25 cellular contexts compared by ENCODE assay signal in genomic region chr19:29565171-29565570, GRCh38. TPM values are rescaled to one million over a fixed set of nuclear protein-coding genes. Genes with fewer than 3 reads are reported as not detected.
"Had no signal": no experiment of that assay in that cellular context is flagged by ENCODE, and none has a peak within 500 bp of the region (broad histone marks: within the 10 kb centered on the region; RNA-seq: fewer than 3 reads in every experiment).

No MANE protein-coding gene starts in this region.

- DNase-seq: activated B cell treated with CpG ODN at 0.5 μM for 24 hours; activated CD4-positive, alpha-beta memory T cell treated with anti-CD3 and anti-CD28 coated beads, Interleukin-2, amount 10 ng/mL, durations not matched to agents 7 days and 5 days; activated CD4-positive, alpha-beta T cell treated with anti-CD3 and anti-CD28 coated beads for 1 hour; activated CD4-positive, alpha-beta T cell treated with anti-CD3 and anti-CD28 coated beads, Interleukin-2, amount 50 U/mL, for 1 hour; activated CD8-positive, alpha-beta memory T cell treated with anti-CD3 and anti-CD28 coated beads, Interleukin-2, amount 10 ng/mL, durations not matched to agents 7 days and 5 days; activated naive CD4-positive, alpha-beta T cell treated with anti-CD3 and anti-CD28 coated beads, Interleukin-2, amount 50 U/mL, for 16 hours; activated naive CD8-positive, alpha-beta T cell treated with anti-CD3 and anti-CD28 coated beads, Interleukin-2, amount 10 ng/mL, durations not matched to agents 7 days and 5 days; activated T-cell treated with anti-CD3 and anti-CD28 coated beads, Interleukin-2, amount 50 U/mL, for 72 hours; adrenal gland; anterior cingulate cortex; MG63; MV-4-11; NCI-H1092 treated with DMSO at 0.1 percent for 48 hours; NCI-H1694 treated with DMSO at 0.1 percent for 48 hours; NCI-H2029 treated with DMSO at 0.1 percent for 48 hours; NCI-H510A; NCI-H526 treated with DMSO at 0.1 percent for 48 hours; NCI-H82; SIG-M5; T-cell; T-helper 2 cell; T1000 had no signal

- H3K4me1 Mint-ChIP-seq: activated B cell treated with CpG ODN at 0.5 μM for 24 hours; activated naive CD8-positive, alpha-beta T cell treated with anti-CD3 and anti-CD28 coated beads, Interleukin-2, amount 10 ng/mL, durations not matched to agents 7 days and 5 days; T-cell had no signal

- H3K4me1 ChIP-seq: adrenal gland had no signal

- H3K27me3 ChIP-seq: adrenal gland had no signal

- H3K4me3 ChIP-seq: adrenal gland, MG63 had no signal

- H3K36me3 Mint-ChIP-seq: activated CD8-positive, alpha-beta memory T cell treated with anti-CD3 and anti-CD28 coated beads, Interleukin-2, amount 10 ng/mL, durations not matched to agents 7 days and 5 days; activated naive CD8-positive, alpha-beta T cell treated with anti-CD3 and anti-CD28 coated beads, Interleukin-2, amount 10 ng/mL, durations not matched to agents 7 days and 5 days; T-cell had no signal

- H3K9me3 Mint-ChIP-seq: activated B cell treated with CpG ODN at 0.5 μM for 24 hours; activated naive CD8-positive, alpha-beta T cell treated with anti-CD3 and anti-CD28 coated beads, Interleukin-2, amount 10 ng/mL, durations not matched to agents 7 days and 5 days had no signal

- H3K36me3 ChIP-seq: adrenal gland, MG63 had no signal

- H3K27ac Mint-ChIP-seq: activated B cell treated with CpG ODN at 0.5 μM for 24 hours; activated CD4-positive, alpha-beta memory T cell treated with anti-CD3 and anti-CD28 coated beads, Interleukin-2, amount 10 ng/mL, durations not matched to agents 7 days and 5 days; activated CD8-positive, alpha-beta memory T cell treated with anti-CD3 and anti-CD28 coated beads, Interleukin-2, amount 10 ng/mL, durations not matched to agents 7 days and 5 days; activated naive CD8-positive, alpha-beta T cell treated with anti-CD3 and anti-CD28 coated beads, Interleukin-2, amount 10 ng/mL, durations not matched to agents 7 days and 5 days; activated T-cell treated with anti-CD3 and anti-CD28 coated beads, Interleukin-2, amount 50 U/mL, for 72 hours; T-cell had no signal

- FAIRE-seq: TTC549 had no signal

- H3K4me3 Mint-ChIP-seq: activated B cell treated with CpG ODN at 0.5 μM for 24 hours; activated CD4-positive, alpha-beta memory T cell treated with anti-CD3 and anti-CD28 coated beads, Interleukin-2, amount 10 ng/mL, durations not matched to agents 7 days and 5 days; activated CD8-positive, alpha-beta memory T cell treated with anti-CD3 and anti-CD28 coated beads, Interleukin-2, amount 10 ng/mL, durations not matched to agents 7 days and 5 days; activated naive CD8-positive, alpha-beta T cell treated with anti-CD3 and anti-CD28 coated beads, Interleukin-2, amount 10 ng/mL, durations not matched to agents 7 days and 5 days; T-cell had no signal

- H3K9me3 ChIP-seq: adrenal gland, MG63 had no signal

- ATAC-seq: activated CD8-positive, alpha-beta memory T cell treated with anti-CD3 and anti-CD28 coated beads, Interleukin-2, amount 10 ng/mL, durations not matched to agents 7 days and 5 days; T-cell had no signal

- H3K27me3 Mint-ChIP-seq: activated B cell treated with CpG ODN at 0.5 μM for 24 hours had no signal

- H3K27ac ChIP-seq: adrenal gland had no signal

RNA-seq across cellular contexts. Expression of gene VSTM2B, which starts 39.4 kb away (rescaled TPM):
- total RNA-seq: activated B cell treated with CpG ODN at 0.5 μM for 24 hours; activated CD4-positive, alpha-beta memory T cell treated with anti-CD3 and anti-CD28 coated beads, Interleukin-2, amount 10 ng/mL, durations not matched to agents 7 days and 5 days; activated CD8-positive, alpha-beta memory T cell treated with anti-CD3 and anti-CD28 coated beads, Interleukin-2, amount 10 ng/mL, durations not matched to agents 7 days and 5 days; activated naive CD8-positive, alpha-beta T cell treated with anti-CD3 and anti-CD28 coated beads, Interleukin-2, amount 10 ng/mL, durations not matched to agents 7 days and 5 days; activated T-cell treated with anti-CD3 and anti-CD28 coated beads, Interleukin-2, amount 50 U/mL, for 72 hours; adrenal gland; OCI-LY7; RPMI7951; T-cell had no signal
